8 cellular contexts compared by ENCODE assay signal in genomic region chr14:20873370-20874177, GRCh38. TPM values are rescaled to one million over a fixed set of nuclear protein-coding genes. Genes with fewer than 3 reads are reported as not detected.
DNase-seq lines count a peak whose midpoint lies in the region; ATAC-seq and TF ChIP-seq lines count a peak whose summit lies in the region.

No MANE protein-coding gene starts in this region.

- DNase-seq in RWPE2 (ENCODE audit: low spot score): no peak
- peak; percentile 58 for DNase-seq in activated gamma-delta T cell treated with anti-CD3 and anti-CD28 coated beads, Interleukin-2, amount 50 U/mL, for 16 hours (ENCODE audit: low read depth)
- DNase-seq in Right ventricle myocardium inferior (ENCODE audit: missing footprints): peak; percentile 94
- peak; percentile 47 to 76 for DNase-seq in trophoblast cell
- peak; percentile 70 to 80 for DNase-seq in tibial nerve (ENCODE audit: low spot score in 2 of 2)
- DNase-seq in DMS153 (lab: John Stamatoyannopoulos, UW): no peak

- H4K8ac ChIP-seq in trophoblast cell (ENCODE audit: low read depth, low read length): peak overlapping the region; percentile 66

- H3K79me1 ChIP-seq in trophoblast cell (ENCODE audit: low read length): no peaks in the 10 kb centered on the region

- H3K4ac ChIP-seq in trophoblast cell (ENCODE audit: low read depth, low read length): no peak overlapping the region

- H3K14ac ChIP-seq in trophoblast cell (ENCODE audit: low read length): no peak overlapping the region

- H3K4me1 ChIP-seq in RWPE2 (ENCODE audit: insufficient read depth, poor library complexity, severe bottlenecking) (no peaks in the 10 kb centered on the region), trophoblast cell (ENCODE audit: control insufficient read depth in 1 of 2, insufficient read depth in 2 of 2, low read length in 2 of 2) (no peaks in the 10 kb centered on the region), tibial nerve (peaks cover 0 to 11% (median 2%) of the 10 kb centered on the region in 4 donors)

- intact Hi-C loops in Right ventricle myocardium inferior (cut with DNase I): loop anchor here (5.0 kb wide), 1 partner anchor 176 kb away; no protein-coding TSS in a partner anchor

- H3K9ac ChIP-seq in trophoblast cell (ENCODE audit: low read length): no peak overlapping the region

- peak in 1 of 2 donors; percentile 25 for TF ChIP-seq EP300 in tibial nerve (IDR thresholded peaks at IDR 0.05)

- no peak overlapping the region for H3K27ac ChIP-seq in RWPE2 (ENCODE audit: poor library complexity, severe bottlenecking)
- no peak overlapping the region for H3K27ac ChIP-seq in trophoblast cell (ENCODE audit: low read depth, low read length)
- no peak overlapping the region for H3K27ac ChIP-seq in tibial nerve

- H2AFZ ChIP-seq in trophoblast cell (ENCODE audit: insufficient read depth, low read length, poor library complexity): peak overlapping the region; percentile 32

- peak; percentile 80 for ATAC-seq in HG02870 (IDR thresholded peaks at IDR 0.05; ENCODE audit: unreplicated experiment)
- peak; percentile 64 for ATAC-seq in RWPE2 (ENCODE audit: low read depth)
- ATAC-seq in Right ventricle myocardium inferior: peak; percentile 94

- TF ChIP-seq CTCF in GM12872 (IDR thresholded peaks at IDR 0.05; ENCODE audit: insufficient read depth, low read depth, low read length) (peak; percentile 88), RWPE2 (IDR thresholded peaks at IDR 0.05; ENCODE audit: poor library complexity, severe bottlenecking) (peak; percentile 56), tibial nerve (IDR thresholded peaks at IDR 0.05) (peak; percentile 74 to 83 (median 80))

- no peak overlapping the region for H2BK120ac ChIP-seq in trophoblast cell (ENCODE audit: insufficient read depth, low read length, poor library complexity)

- no peak overlapping the region for H2BK12ac ChIP-seq in trophoblast cell (ENCODE audit: low read length)

- H4K91ac ChIP-seq in trophoblast cell (ENCODE audit: low read depth, low read length): no peak overlapping the region

- no peaks in the 10 kb centered on the region for H3K9me3 ChIP-seq in RWPE2 (ENCODE audit: severe bottlenecking)
- peaks cover 2% of the 10 kb centered on the region for H3K9me3 ChIP-seq in trophoblast cell (ENCODE audit: insufficient read depth, low read depth, low read length)
- no peaks in the 10 kb centered on the region for H3K9me3 ChIP-seq in tibial nerve

- H4K12ac ChIP-seq in trophoblast cell (ENCODE audit: low read depth, low read length): peak overlapping the region; percentile 57

- peak overlapping the region; percentile 55 for H3K4me2 ChIP-seq in trophoblast cell (ENCODE audit: low read length)

- no peak overlapping the region for H2AK5ac ChIP-seq in trophoblast cell (ENCODE audit: low read length)

- H3K36me3 ChIP-seq in RWPE2 (ENCODE audit: low read depth) (no peaks in the 10 kb centered on the region), trophoblast cell (ENCODE audit: control insufficient read depth in 1 of 2, insufficient read depth in 2 of 2, low read length in 2 of 2) (no peaks in the 10 kb centered on the region), tibial nerve (no peaks in the 10 kb centered on the region)

- TF ChIP-seq POLR2A in tibial nerve (IDR thresholded peaks at IDR 0.05): no peak

- H3K18ac ChIP-seq in trophoblast cell (ENCODE audit: low read length): no peak overlapping the region

- no CpG with 5 or more reads among the region's 26 CpGs for WGBS in trophoblast cell (ENCODE audit: extremely low coverage, insufficient coverage, insufficient read length)
- WGBS in tibial nerve, 2 donors: 16 to 19% methylated on average over 26 of the region's 26 CpGs

- H2BK5ac ChIP-seq in trophoblast cell (ENCODE audit: low read depth, low read length, poor library complexity): no peak overlapping the region

- no peaks in the 10 kb centered on the region for H3K79me2 ChIP-seq in trophoblast cell (ENCODE audit: control insufficient read depth, insufficient read depth, low read length, poor library complexity)

- peaks cover 28% of the 10 kb centered on the region for H3K27me3 ChIP-seq in RWPE2 (ENCODE audit: insufficient read depth, poor library complexity, severe bottlenecking)
- H3K27me3 ChIP-seq in trophoblast cell (ENCODE audit: insufficient read depth, low read length): no peaks in the 10 kb centered on the region
- no peaks in the 10 kb centered on the region for H3K27me3 ChIP-seq in tibial nerve

- H3K23ac ChIP-seq in trophoblast cell (ENCODE audit: low read length): no peak overlapping the region

- H3K4me3 ChIP-seq in RWPE2 (ENCODE audit: severe bottlenecking) (no peak overlapping the region), trophoblast cell (ENCODE audit: low read depth, low read length) (no peak overlapping the region), tibial nerve (peak overlapping the region in 2 of 4 donors; percentile 15 to 24)

RNA-seq across cellular contexts. Expression of gene RNASE3, which starts 17.6 kb away (rescaled TPM):
- total RNA-seq in Right ventricle myocardium inferior (not detected), tibial nerve (under 1 TPM in 1 of 4 donors, not detected in 3; 0.63 TPM)
- not detected in 2 replicates for polyA plus RNA-seq in trophoblast cell (2013)

Comparison
In these comparisons a context has a peak if more than half of its experiments do, and no peak if none do; other contexts are left out.
1. DNase-seq: peak in activated gamma-delta T cell treated with anti-CD3 and anti-CD28 coated beads, Interleukin-2, amount 50 U/mL, for 16 hours (single experiment), Right ventricle myocardium inferior (single experiment), trophoblast cell (2 of 2) and tibial nerve (2 of 2); none in RWPE2 (single experiment) and DMS153 (single experiment).
2. Peak in every context shown above with its lines, with median percentiles within 50 percentile points of each other: CTCF ChIP-seq and ATAC-seq.